In the genomic region with DNA sequence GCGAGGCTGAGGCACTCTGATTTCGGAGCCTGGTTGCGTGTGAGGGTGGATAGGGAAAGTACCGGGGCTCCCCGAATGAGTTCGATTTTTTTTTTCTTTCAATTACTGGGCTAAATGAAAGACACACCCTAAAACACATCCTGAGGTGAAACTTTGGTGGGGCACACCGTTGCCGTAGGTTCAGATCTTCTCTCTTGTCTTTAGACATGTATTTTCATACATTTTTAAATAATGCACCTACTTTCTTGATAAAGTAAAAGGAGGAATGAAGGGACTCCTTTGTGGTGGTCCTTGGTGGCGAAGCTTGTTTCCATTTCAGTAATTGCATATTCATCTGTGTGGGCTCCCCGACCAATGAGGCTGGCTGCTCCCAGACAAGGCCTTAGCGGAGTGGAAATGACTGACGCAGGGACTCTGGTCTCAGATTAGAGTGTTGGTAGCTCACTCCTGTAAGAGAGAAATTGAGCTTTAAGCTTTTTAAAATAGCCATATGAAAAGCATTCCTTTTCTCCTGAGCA, we compare ENCODE assay signal across 1 cellular context.
TF ChIP-seq lines count a peak whose summit lies in the region.

No MANE protein-coding gene starts in this region.

TF ChIP-seq in K562, 482 proteins besides CTCF, POLR2A, EP300 and RAD21 (continued from another document):
- TF ChIP-seq, protein P1, sequence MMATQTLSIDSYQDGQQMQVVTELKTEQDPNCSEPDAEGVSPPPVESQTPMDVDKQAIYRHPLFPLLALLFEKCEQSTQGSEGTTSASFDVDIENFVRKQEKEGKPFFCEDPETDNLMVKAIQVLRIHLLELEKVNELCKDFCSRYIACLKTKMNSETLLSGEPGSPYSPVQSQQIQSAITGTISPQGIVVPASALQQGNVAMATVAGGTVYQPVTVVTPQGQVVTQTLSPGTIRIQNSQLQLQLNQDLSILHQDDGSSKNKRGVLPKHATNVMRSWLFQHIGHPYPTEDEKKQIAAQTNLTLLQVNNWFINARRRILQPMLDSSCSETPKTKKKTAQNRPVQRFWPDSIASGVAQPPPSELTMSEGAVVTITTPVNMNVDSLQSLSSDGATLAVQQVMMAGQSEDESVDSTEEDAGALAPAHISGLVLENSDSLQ (IDR thresholded peaks at IDR 0.05): peak; percentile 87
- TF ChIP-seq, protein P2, sequence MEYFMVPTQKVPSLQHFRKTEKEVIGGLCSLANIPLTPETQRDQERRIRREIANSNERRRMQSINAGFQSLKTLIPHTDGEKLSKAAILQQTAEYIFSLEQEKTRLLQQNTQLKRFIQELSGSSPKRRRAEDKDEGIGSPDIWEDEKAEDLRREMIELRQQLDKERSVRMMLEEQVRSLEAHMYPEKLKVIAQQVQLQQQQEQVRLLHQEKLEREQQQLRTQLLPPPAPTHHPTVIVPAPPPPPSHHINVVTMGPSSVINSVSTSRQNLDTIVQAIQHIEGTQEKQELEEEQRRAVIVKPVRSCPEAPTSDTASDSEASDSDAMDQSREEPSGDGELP (CRISPR knock-in tag; IDR thresholded peaks at IDR 0.05; ENCODE audit: borderline replicate concordance): peak; percentile 1; the same call in 1 of the 2 replicates
- TF ChIP-seq TCFL5 (CRISPR knock-in tag; conservative IDR thresholded peaks at IDR 0.05) (no peak), ZNF79 (CRISPR knock-in tag; IDR thresholded peaks at IDR 0.05; ENCODE audit: low read depth) (no peak), KDM1A (IDR thresholded peaks at IDR 0.05) (peak; percentile 72 to 75), EZH2 (IDR thresholded peaks at IDR 0.05; ENCODE audit: borderline replicate concordance, low read depth, low read length) (no peak), MED1 (CRISPR knock-in tag; IDR thresholded peaks at IDR 0.05; ENCODE audit: borderline replicate concordance) (no peak), PRMT5 (CRISPR knock-in tag; IDR thresholded peaks at IDR 0.05) (no peak), HDAC1 (IDR thresholded peaks at IDR 0.05) (peak in 1 of 2 experiments; percentile 74; a peak in 2 of 4 replicates), FOXK2 (conservative IDR thresholded peaks at IDR 0.05 in 1 of 2, IDR thresholded peaks at IDR 0.05 in 1 of 2; ENCODE audit: low read depth in 2 of 2) (0 out of 4 replicates have a peak, but pooled peaks of 1 of the 2 experiments have one; percentile 23), ERF (CRISPR knock-in tag; IDR thresholded peaks at IDR 0.05) (no peak), ATF1 (CRISPR knock-in tag; IDR thresholded peaks at IDR 0.05) (no peak), ATF1 (tag; IDR thresholded peaks at IDR 0.05) (0 out of 2 replicates have a peak, but pooled peaks have one; percentile 21), PHF21A (IDR thresholded peaks at IDR 0.05; ENCODE audit: borderline replicate concordance, low read depth) (peak; percentile 87), RCOR1 (IDR thresholded peaks at IDR 0.05; ENCODE audit: borderline replicate concordance in 1 of 2, low read depth in 2 of 2, low read length in 2 of 2) (peak in 1 of 2 experiments; percentile 87; a peak in 1 of 4 replicates), ZNF143 (CRISPR knock-in tag; IDR thresholded peaks at IDR 0.05) (no peak), RAD51 (IDR thresholded peaks at IDR 0.05; ENCODE audit: borderline replicate concordance, low read depth) (0 out of 2 replicates have a peak, but pooled peaks have one; percentile 5), HDGF (IDR thresholded peaks at IDR 0.05) (no peak), PCBP2 (IDR thresholded peaks at IDR 0.05; ENCODE audit: low read depth, low read length, poor library complexity, severe bottlenecking) (no peak), RBBP5 (IDR thresholded peaks at IDR 0.05; ENCODE audit: borderline replicate concordance, insufficient read depth, low read length, poor library complexity, severe bottlenecking) (peak; percentile 27)
- TF ChIP-seq, protein P3, sequence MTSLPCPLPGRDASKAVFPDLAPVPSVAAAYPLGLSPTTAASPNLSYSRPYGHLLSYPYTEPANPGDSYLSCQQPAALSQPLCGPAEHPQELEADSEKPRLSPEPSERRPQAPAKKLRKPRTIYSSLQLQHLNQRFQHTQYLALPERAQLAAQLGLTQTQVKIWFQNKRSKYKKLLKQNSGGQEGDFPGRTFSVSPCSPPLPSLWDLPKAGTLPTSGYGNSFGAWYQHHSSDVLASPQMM (CRISPR knock-in tag; IDR thresholded peaks at IDR 0.05): no peak
- TF ChIP-seq, protein P4, sequence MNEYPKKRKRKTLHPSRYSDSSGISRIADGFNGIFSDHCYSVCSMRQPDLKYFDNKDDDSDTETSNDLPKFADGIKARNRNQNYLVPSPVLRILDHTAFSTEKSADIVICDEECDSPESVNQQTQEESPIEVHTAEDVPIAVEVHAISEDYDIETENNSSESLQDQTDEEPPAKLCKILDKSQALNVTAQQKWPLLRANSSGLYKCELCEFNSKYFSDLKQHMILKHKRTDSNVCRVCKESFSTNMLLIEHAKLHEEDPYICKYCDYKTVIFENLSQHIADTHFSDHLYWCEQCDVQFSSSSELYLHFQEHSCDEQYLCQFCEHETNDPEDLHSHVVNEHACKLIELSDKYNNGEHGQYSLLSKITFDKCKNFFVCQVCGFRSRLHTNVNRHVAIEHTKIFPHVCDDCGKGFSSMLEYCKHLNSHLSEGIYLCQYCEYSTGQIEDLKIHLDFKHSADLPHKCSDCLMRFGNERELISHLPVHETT (CRISPR knock-in tag; conservative IDR thresholded peaks at IDR 0.05 in 1 of 2, IDR thresholded peaks at IDR 0.05 in 1 of 2): 0 out of 4 replicates have a peak, but pooled peaks of 1 of the 2 experiments have one; percentile 53
- TF ChIP-seq, protein P5, sequence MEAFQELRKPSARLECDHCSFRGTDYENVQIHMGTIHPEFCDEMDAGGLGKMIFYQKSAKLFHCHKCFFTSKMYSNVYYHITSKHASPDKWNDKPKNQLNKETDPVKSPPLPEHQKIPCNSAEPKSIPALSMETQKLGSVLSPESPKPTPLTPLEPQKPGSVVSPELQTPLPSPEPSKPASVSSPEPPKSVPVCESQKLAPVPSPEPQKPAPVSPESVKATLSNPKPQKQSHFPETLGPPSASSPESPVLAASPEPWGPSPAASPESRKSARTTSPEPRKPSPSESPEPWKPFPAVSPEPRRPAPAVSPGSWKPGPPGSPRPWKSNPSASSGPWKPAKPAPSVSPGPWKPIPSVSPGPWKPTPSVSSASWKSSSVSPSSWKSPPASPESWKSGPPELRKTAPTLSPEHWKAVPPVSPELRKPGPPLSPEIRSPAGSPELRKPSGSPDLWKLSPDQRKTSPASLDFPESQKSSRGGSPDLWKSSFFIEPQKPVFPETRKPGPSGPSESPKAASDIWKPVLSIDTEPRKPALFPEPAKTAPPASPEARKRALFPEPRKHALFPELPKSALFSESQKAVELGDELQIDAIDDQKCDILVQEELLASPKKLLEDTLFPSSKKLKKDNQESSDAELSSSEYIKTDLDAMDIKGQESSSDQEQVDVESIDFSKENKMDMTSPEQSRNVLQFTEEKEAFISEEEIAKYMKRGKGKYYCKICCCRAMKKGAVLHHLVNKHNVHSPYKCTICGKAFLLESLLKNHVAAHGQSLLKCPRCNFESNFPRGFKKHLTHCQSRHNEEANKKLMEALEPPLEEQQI (IDR thresholded peaks at IDR 0.05): no peak
- TF ChIP-seq, protein P6, sequence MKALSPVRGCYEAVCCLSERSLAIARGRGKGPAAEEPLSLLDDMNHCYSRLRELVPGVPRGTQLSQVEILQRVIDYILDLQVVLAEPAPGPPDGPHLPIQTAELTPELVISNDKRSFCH (CRISPR knock-in tag; IDR thresholded peaks at IDR 0.05): no peak
- TF ChIP-seq, protein P6 (tag; IDR thresholded peaks at IDR 0.05): 0 out of 2 replicates have a peak, but pooled peaks have one; percentile 4
- TF ChIP-seq, protein P7, sequence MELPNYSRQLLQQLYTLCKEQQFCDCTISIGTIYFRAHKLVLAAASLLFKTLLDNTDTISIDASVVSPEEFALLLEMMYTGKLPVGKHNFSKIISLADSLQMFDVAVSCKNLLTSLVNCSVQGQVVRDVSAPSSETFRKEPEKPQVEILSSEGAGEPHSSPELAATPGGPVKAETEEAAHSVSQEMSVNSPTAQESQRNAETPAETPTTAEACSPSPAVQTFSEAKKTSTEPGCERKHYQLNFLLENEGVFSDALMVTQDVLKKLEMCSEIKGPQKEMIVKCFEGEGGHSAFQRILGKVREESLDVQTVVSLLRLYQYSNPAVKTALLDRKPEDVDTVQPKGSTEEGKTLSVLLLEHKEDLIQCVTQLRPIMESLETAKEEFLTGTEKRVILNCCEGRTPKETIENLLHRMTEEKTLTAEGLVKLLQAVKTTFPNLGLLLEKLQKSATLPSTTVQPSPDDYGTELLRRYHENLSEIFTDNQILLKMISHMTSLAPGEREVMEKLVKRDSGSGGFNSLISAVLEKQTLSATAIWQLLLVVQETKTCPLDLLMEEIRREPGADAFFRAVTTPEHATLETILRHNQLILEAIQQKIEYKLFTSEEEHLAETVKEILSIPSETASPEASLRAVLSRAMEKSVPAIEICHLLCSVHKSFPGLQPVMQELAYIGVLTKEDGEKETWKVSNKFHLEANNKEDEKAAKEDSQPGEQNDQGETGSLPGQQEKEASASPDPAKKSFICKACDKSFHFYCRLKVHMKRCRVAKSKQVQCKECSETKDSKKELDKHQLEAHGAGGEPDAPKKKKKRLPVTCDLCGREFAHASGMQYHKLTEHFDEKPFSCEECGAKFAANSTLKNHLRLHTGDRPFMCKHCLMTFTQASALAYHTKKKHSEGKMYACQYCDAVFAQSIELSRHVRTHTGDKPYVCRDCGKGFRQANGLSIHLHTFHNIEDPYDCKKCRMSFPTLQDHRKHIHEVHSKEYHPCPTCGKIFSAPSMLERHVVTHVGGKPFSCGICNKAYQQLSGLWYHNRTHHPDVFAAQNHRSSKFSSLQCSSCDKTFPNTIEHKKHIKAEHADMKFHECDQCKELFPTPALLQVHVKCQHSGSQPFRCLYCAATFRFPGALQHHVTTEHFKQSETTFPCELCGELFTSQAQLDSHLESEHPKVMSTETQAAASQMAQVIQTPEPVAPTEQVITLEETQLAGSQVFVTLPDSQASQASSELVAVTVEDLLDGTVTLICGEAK (IDR thresholded peaks at IDR 0.05): 0 out of 2 replicates have a peak, but pooled peaks have one; percentile 26
- TF ChIP-seq, protein P7 (CRISPR knock-in tag; IDR thresholded peaks at IDR 0.05): no peak
